ENCODE assay signal across 9 cellular contexts in genomic region chr19:42286349-42287016, GRCh38. TPM values are rescaled to one million over a fixed set of nuclear protein-coding genes. Genes with fewer than 3 reads are reported as not detected.
DNase-seq lines count a peak whose midpoint lies in the region; ATAC-seq, FAIRE-seq and TF ChIP-seq lines count a peak whose summit lies in the region.
"Had no signal": no experiment of that assay in that cellular context is flagged by ENCODE, and none has a peak within 500 bp of the region (broad histone marks: within the 10 kb centered on the region; RNA-seq: fewer than 3 reads in every experiment).

No MANE protein-coding gene starts in this region.

- H3K14ac ChIP-seq in H9 (ENCODE audit: insufficient read depth, low read length) = no peak overlapping the region; the same call in 1 of the 2 replicates

- H2AK5ac ChIP-seq in H9 (ENCODE audit: insufficient read length, low read length) = no peak overlapping the region

- no peak overlapping the region for H2BK20ac ChIP-seq in H9 (ENCODE audit: low read depth, low read length, poor library complexity, severe bottlenecking)

- peak overlapping the region; percentile 39; a peak in 2 of 5 replicates for H3K4me3 Mint-ChIP-seq in H9

- TF ChIP-seq CTCF in A549 (IDR thresholded peaks at IDR 0.05) (no peak), H9 (conservative IDR thresholded peaks at IDR 0.05) (no peak), cardiac fibroblast (IDR thresholded peaks at IDR 0.05; ENCODE audit: low read depth, low read length) (no peak)

- no peak overlapping the region for H3K23ac ChIP-seq in H9 (ENCODE audit: insufficient read length, low read depth, low read length)

- no peak overlapping the region for H3K4ac ChIP-seq in H9 (ENCODE audit: low read depth, low read length)

- H2BK5ac ChIP-seq in H9 (ENCODE audit: insufficient read length, low read length) = no peak overlapping the region

- H3K9ac ChIP-seq in H9 (ENCODE audit: extremely low read depth, insufficient read length, low read length) (no peak overlapping the region), muscle layer of colon (ENCODE audit: low read length) (no peak overlapping the region)

- POLR2A ChIA-PET in A549 (lab: Yijun Ruan, JAX) = interaction anchor here (0.9 kb wide), 1 partner anchor 10 kb away, joined by 3 read pairs; no protein-coding TSS in a partner anchor

- no peak overlapping the region; a peak in 2 of 7 replicates for H3K27ac Mint-ChIP-seq in H9

- no peak for TF ChIP-seq POLR2A in A549 (IDR thresholded peaks at IDR 0.05; ENCODE audit: low read length)

- H2AFZ ChIP-seq in H9 (ENCODE audit: low read length) = no peak overlapping the region

- peaks cover 14% of the 10 kb centered on the region for H3K23me2 ChIP-seq in H9 (ENCODE audit: insufficient read length, low read depth, low read length, poor library complexity, severe bottlenecking)

- no peak for TF ChIP-seq EP300 in A549 (IDR thresholded peaks at IDR 0.05)

- no peak overlapping the region for H4K5ac ChIP-seq in H9 (ENCODE audit: insufficient read length, low read depth, low read length)

- peaks cover 25 to 42% of the 10 kb centered on the region in 2 experiments for H3K4me1 Mint-ChIP-seq in H9

- H2BK15ac ChIP-seq in H9 (ENCODE audit: low read depth, low read length) = no peak overlapping the region

- H3K9me3 ChIP-seq in A549 (no peaks in the 10 kb centered on the region), H9 (ENCODE audit: control insufficient read depth, low read depth, low read length) (no peaks in the 10 kb centered on the region), muscle layer of colon (ENCODE audit: low read length) (no peaks in the 10 kb centered on the region)

- H3K79me2 ChIP-seq in H9 (ENCODE audit: insufficient read depth, low read length) = peaks cover 3% of the 10 kb centered on the region; the same call in 1 of the 2 replicates

- peak overlapping the region in 1 of 2 experiments; percentile 94; a peak in 2 of 6 replicates for H3K27ac ChIP-seq in A549
- no peak overlapping the region for H3K27ac ChIP-seq in H9 (ENCODE audit: insufficient read length, low read depth, low read length)
- peak overlapping the region; percentile 96 for H3K27ac ChIP-seq in muscle layer of colon (ENCODE audit: low read depth, low read length)

- no peak for TF ChIP-seq RAD21 in A549 (conservative IDR thresholded peaks at IDR 0.05 in 1 of 2, IDR thresholded peaks at IDR 0.05 in 1 of 2)

- WGBS in A549 (ENCODE audit: missing lambda C conversion rate) = 83% methylated on average over 13 of the region's 13 CpGs
- WGBS in H9 (ENCODE audit: extremely low coverage, insufficient read length, low lambda C conversion rate) = no CpG with 5 or more reads among the region's 13 CpGs

- H3K4me3 ChIP-seq in A549 = no peak overlapping the region
- H3K4me3 ChIP-seq in cardiac fibroblast (replicated peaks in 1 of 2; ENCODE audit: low read depth in 2 of 2, low read length in 2 of 2) = peak overlapping the region in 1 of 2 donors; percentile 76
- H3K4me3 ChIP-seq in muscle layer of colon (ENCODE audit: low read depth in 1 of 2, low read length in 2 of 2) = peak overlapping the region in 1 of 2 donors; percentile 71
- H3K4me3 ChIP-seq: lung had no signal

- peaks cover 11% of the 10 kb centered on the region for H3K79me1 ChIP-seq in H9 (ENCODE audit: insufficient read depth, low read depth, low read length, poor library complexity, severe bottlenecking)

- peaks cover 43% of the 10 kb centered on the region for H3K36me3 ChIP-seq in muscle layer of colon (ENCODE audit: insufficient read depth, low read length)

- no peak overlapping the region for H2BK120ac ChIP-seq in H9 (ENCODE audit: low read depth, low read length, poor library complexity, severe bottlenecking)

- CTCF ChIA-PET in A549 (lab: Yijun Ruan, JAX) = interaction anchor here (0.9 to 23.7 kb wide), 7 partner anchors 8 to 153 kb away, joined by 3 to 616 read pairs (median 4); partner anchors contain the start of genes GSK3A, PAFAH1B3 and PRR19

- H4K8ac ChIP-seq in H9 (replicated peaks; ENCODE audit: insufficient read length, low read depth, low read length) = no peak overlapping the region

- DNase-seq in A549 (ENCODE audit: low read depth in 1 of 2, low spot score in 1 of 2) = no peak
- peak; percentile 24 for DNase-seq in H9
- DNase-seq in cardiac fibroblast (ENCODE audit: low read depth in 2 of 2) = peak; percentile 42 to 66
- DNase-seq in SKM-1 treated with dmso at 0.1 percent for 144 hours (lab: John Stamatoyannopoulos, UW; ENCODE audit: unreplicated experiment) = no peak

- H3K18ac ChIP-seq in H9 (ENCODE audit: insufficient read length, low read depth, low read length) = no peak overlapping the region

- H3K27me3 ChIP-seq in H9 (ENCODE audit: insufficient read depth, low read length) = no peaks in the 10 kb centered on the region
- H3K27me3 ChIP-seq in muscle layer of colon (ENCODE audit: control insufficient read depth in 1 of 2, insufficient read depth in 2 of 2, low read length in 2 of 2) = no peaks in the 10 kb centered on the region

- H3K56ac ChIP-seq in H9 (ENCODE audit: insufficient read length, low read depth, low read length) = no peak overlapping the region

- H3K4me1 ChIP-seq in A549 (peaks cover 47% of the 10 kb centered on the region), H9 (ENCODE audit: insufficient read depth, low read length) (peaks cover 8% of the 10 kb centered on the region; the same call in 1 of the 2 replicates), muscle layer of colon (ENCODE audit: insufficient read depth, low read length) (peaks cover 42% of the 10 kb centered on the region)

- FAIRE-seq in A549 (lab: Jason Lieb, UNC) = no peak

- H3K9me3 Mint-ChIP-seq in H9 = no peaks in the 10 kb centered on the region

- H2BK12ac ChIP-seq in H9 (ENCODE audit: insufficient read length, low read depth, low read length) = no peak overlapping the region

- peak overlapping the region; percentile 100; the same call in 2 of the 3 replicates for H3K4me2 ChIP-seq in A549
- H3K4me2 ChIP-seq in H9 (ENCODE audit: insufficient read depth, insufficient read length, low read length) = no peak overlapping the region

- peaks cover 12 to 39% (median 37%) of the 10 kb centered on the region in 3 experiments for H3K36me3 Mint-ChIP-seq in H9 (ENCODE audit: insufficient read depth in 1 of 3, low read depth in 3 of 3)

- H4K91ac ChIP-seq in H9 (ENCODE audit: insufficient read length, low read depth, low read length) = no peak overlapping the region

- no peak overlapping the region for H3T11ph ChIP-seq in H9 (ENCODE audit: low read length)

- H4K20me1 ChIP-seq in H9 (ENCODE audit: control insufficient read depth, insufficient read depth, insufficient read length) = peaks cover 3% of the 10 kb centered on the region

- ATAC-seq in A549 (no peak), GM19035 (IDR thresholded peaks at IDR 0.05; ENCODE audit: unreplicated experiment) (no peak), HG03442 (IDR thresholded peaks at IDR 0.05; ENCODE audit: unreplicated experiment) (no peak), GM21576 (IDR thresholded peaks at IDR 0.05; ENCODE audit: unreplicated experiment) (no peak)

- no peaks in the 10 kb centered on the region; the same call in 1 of the 2 replicates for H3K27me3 Mint-ChIP-seq in H9 (ENCODE audit: low read depth)

TF ChIP-seq in A549, 52 proteins besides CTCF, POLR2A, EP300 and RAD21:
- TF ChIP-seq GATA3 (IDR thresholded peaks at IDR 0.05; ENCODE audit: borderline replicate concordance) (no peak), PHF8 (IDR thresholded peaks at IDR 0.05; ENCODE audit: borderline replicate concordance, low read depth) (no peak), MAFK (IDR thresholded peaks at IDR 0.05; ENCODE audit: partially characterized antibody) (peak; percentile 98), FOSL2 (IDR thresholded peaks at IDR 0.05) (no peak), FOSL2 (CRISPR knock-in tag; IDR thresholded peaks at IDR 0.05) (no peak), SREBF2 (IDR thresholded peaks at IDR 0.05) (no peak), MAZ (IDR thresholded peaks at IDR 0.05; ENCODE audit: borderline replicate concordance, low read depth, low read length) (no peak), HEYL (CRISPR knock-in tag; IDR thresholded peaks at IDR 0.05) (no peak)

RNA-seq across cellular contexts. Expression of gene PRR19, which starts 15.4 kb away (rescaled TPM):
- 1.1 and 1.3 TPM in 2 replicates for polyA plus RNA-seq in A549 (2011; rRNA removed)
- 2.7 and 3.7 TPM in 2 replicates for polyA plus RNA-seq in A549 (2012; cell fraction: cytosol; rRNA removed)
- 3.5 and 5.2 TPM in 2 replicates for polyA plus RNA-seq in A549 (2012; cell fraction: nucleus; rRNA removed)
- 3.4 to 4.5 TPM (median 4.2 TPM) in 3 replicates for polyA plus RNA-seq in A549 (2017; fragmentation: RNase III; extraction: RNeasy Plus Mini Kit Qiagen cat#74134 plus additional on column Dnase treatment)
- 0.50 and 1.2 TPM in 2 replicates for polyA minus RNA-seq in A549 (2011; rRNA and poly(A)+ RNA removed)
- total RNA-seq in H9 (2021) = 2.9 and 3.2 TPM in 2 replicates

RNA-seq across cellular contexts. Expression of gene PAFAH1B3, which starts 15.9 kb away (rescaled TPM):
- polyA plus RNA-seq in A549 (2011; rRNA removed) (79.7 and 101 TPM in 2 replicates), A549 (2017; fragmentation: RNase III; extraction: RNeasy Plus Mini Kit Qiagen cat#74134 plus additional on column Dnase treatment) (135 to 151 TPM (median 144 TPM) in 3 replicates)
- 268 and 299 TPM in 2 replicates for polyA plus RNA-seq in A549 (2012; cell fraction: cytosol; rRNA removed)
- 241 and 275 TPM in 2 replicates for polyA plus RNA-seq in A549 (2012; cell fraction: nucleus; rRNA removed)
- polyA minus RNA-seq in A549 (2011; rRNA and poly(A)+ RNA removed) = 179 and 227 TPM in 2 replicates
- 109 and 113 TPM in 2 replicates for total RNA-seq in H9 (2021)

RNA-seq across cellular contexts. Expression of gene CIC, which starts 17.4 kb away (rescaled TPM):
- polyA plus RNA-seq in A549 (2011; rRNA removed) = 7.2 and 7.7 TPM in 2 replicates
- 26.8 and 35.8 TPM in 2 replicates for polyA plus RNA-seq in A549 (2012; cell fraction: cytosol; rRNA removed)
- 69.9 and 100.0 TPM in 2 replicates for polyA plus RNA-seq in A549 (2012; cell fraction: nucleus; rRNA removed)
- polyA plus RNA-seq in A549 (2017; fragmentation: RNase III; extraction: RNeasy Plus Mini Kit Qiagen cat#74134 plus additional on column Dnase treatment) = 46.8 to 56.4 TPM (median 53.1 TPM) in 3 replicates
- 7.0 and 11.0 TPM in 2 replicates for polyA minus RNA-seq in A549 (2011; rRNA and poly(A)+ RNA removed)
- total RNA-seq in H9 (2021) = 54.0 and 56.0 TPM in 2 replicates

RNA-seq across cellular contexts. Expression of gene TMEM145, which starts 26.6 kb away (rescaled TPM):
- polyA plus RNA-seq in A549 (2011; rRNA removed) = 0.71 and 1.8 TPM in 2 replicates
- 2.9 and 3.8 TPM in 2 replicates for polyA plus RNA-seq in A549 (2012; cell fraction: cytosol; rRNA removed)
- polyA plus RNA-seq in A549 (2012; cell fraction: nucleus; rRNA removed) = 13.7 and 18.2 TPM in 2 replicates
- polyA plus RNA-seq in A549 (2017; fragmentation: RNase III; extraction: RNeasy Plus Mini Kit Qiagen cat#74134 plus additional on column Dnase treatment) = 3.6 to 5.1 TPM (median 4.3 TPM) in 3 replicates
- polyA minus RNA-seq in A549 (2011; rRNA and poly(A)+ RNA removed) = 6.3 and 6.9 TPM in 2 replicates
- 2.8 and 4.5 TPM in 2 replicates for total RNA-seq in H9 (2021)

RNA-seq across cellular contexts. Expression of gene ERF, which starts 31.6 kb away (rescaled TPM):
- polyA plus RNA-seq in A549 (2011; rRNA removed) (71.9 and 103 TPM in 2 replicates), A549 (2017; fragmentation: RNase III; extraction: RNeasy Plus Mini Kit Qiagen cat#74134 plus additional on column Dnase treatment) (107 to 123 TPM (median 120 TPM) in 3 replicates)
- polyA plus RNA-seq in A549 (2012; cell fraction: cytosol; rRNA removed) = 115 and 150 TPM in 2 replicates
- 307 and 352 TPM in 2 replicates for polyA plus RNA-seq in A549 (2012; cell fraction: nucleus; rRNA removed)
- 113 and 120 TPM in 2 replicates for polyA minus RNA-seq in A549 (2011; rRNA and poly(A)+ RNA removed)
- 120 and 126 TPM in 2 replicates for total RNA-seq in H9 (2021)

Comparison
In these comparisons a context has a peak if more than half of its experiments do, and no peak if none do; other contexts are left out.
1. DNase-seq: peak in H9 (single experiment) and cardiac fibroblast (2 of 2); none in A549 (0 of 2) and SKM-1 treated with dmso at 0.1 percent for 144 hours (single experiment).